In the genomic region with DNA sequence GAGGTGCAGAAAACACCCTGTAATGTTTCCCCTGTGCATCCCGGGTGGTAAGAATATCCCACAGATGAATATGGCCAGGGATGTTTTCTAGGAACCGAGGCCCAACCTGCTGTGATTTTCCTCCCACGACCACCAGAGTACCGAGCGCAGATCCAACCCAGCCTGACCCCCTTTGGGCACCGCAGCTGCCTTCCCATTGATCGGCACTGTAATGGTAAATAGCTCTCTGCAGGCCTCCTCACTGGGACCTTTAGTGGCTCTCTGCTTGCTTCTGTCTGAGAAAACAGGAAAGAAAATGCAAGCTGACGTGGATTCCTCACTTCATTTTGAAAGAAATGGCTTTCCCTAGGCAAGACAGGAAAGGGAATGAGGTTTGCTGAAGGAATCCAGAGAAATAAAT, we compare ENCODE assay signal across 23 cellular contexts. TPM values are rescaled to one million over a fixed set of nuclear protein-coding genes. Genes with fewer than 3 reads are reported as not detected.
"Had no signal": no experiment of that assay in that cellular context is flagged by ENCODE, and none has a peak within 500 bp of the region (broad histone marks: within the 10 kb centered on the region; RNA-seq: fewer than 3 reads in every experiment).

No MANE protein-coding gene starts in this region.

- H3K27ac Mint-ChIP-seq: activated CD4-positive, alpha-beta T cell treated with anti-CD3 and anti-CD28 coated beads, Interleukin-2, amount 10 ng/mL, durations not matched to agents 24 days and 14 days; activated CD8-positive, alpha-beta T cell treated with anti-CD3 and anti-CD28 coated beads, Interleukin-2, amount 10 ng/mL, durations not matched to agents 7 days and 5 days; activated T-cell treated with anti-CD3 and anti-CD28 coated beads, Interleukin-2, amount 50 U/mL, for 72 hours; dendritic cell treated with granulocyte-macrophage colony-stimulating factor and Interleukin-4, amounts not matched to agents 40 ng/mL and 50 ng/mL, for 4 days; T-helper 2 cell treated with Interferon-gamma antibody and Interleukin-4, amounts not matched to agents 5 μg/mL and 100 μg/mL, for 36 hours had no signal

- H3K9me3 Mint-ChIP-seq: activated CD4-positive, alpha-beta T cell treated with anti-CD3 and anti-CD28 coated beads, Interleukin-2, amount 10 ng/mL, durations not matched to agents 24 days and 14 days; activated T-cell treated with anti-CD3 and anti-CD28 coated beads, Interleukin-2, amount 50 U/mL, for 72 hours; dendritic cell treated with granulocyte-macrophage colony-stimulating factor and Interleukin-4, amounts not matched to agents 40 ng/mL and 50 ng/mL, for 4 days; naive B cell; T-helper 2 cell treated with Interferon-gamma antibody and Interleukin-4, amounts not matched to agents 5 μg/mL and 100 μg/mL, for 36 hours had no signal

- ATAC-seq: activated CD8-positive, alpha-beta T cell treated with anti-CD3 and anti-CD28 coated beads, Interleukin-2, amount 10 ng/mL, durations not matched to agents 7 days and 5 days; activated T-cell treated with anti-CD3 and anti-CD28 coated beads, Interleukin-2, amount 50 U/mL, for 72 hours; foreskin keratinocyte; left lung had no signal

- H3K36me3 Mint-ChIP-seq: naive B cell had no signal

- H3K4me3 Mint-ChIP-seq: activated CD4-positive, alpha-beta T cell treated with anti-CD3 and anti-CD28 coated beads, Interleukin-2, amount 10 ng/mL, durations not matched to agents 24 days and 14 days; activated CD8-positive, alpha-beta T cell treated with anti-CD3 and anti-CD28 coated beads, Interleukin-2, amount 10 ng/mL, durations not matched to agents 7 days and 5 days; activated T-cell treated with anti-CD3 and anti-CD28 coated beads, Interleukin-2, amount 50 U/mL, for 72 hours; dendritic cell treated with granulocyte-macrophage colony-stimulating factor and Interleukin-4, amounts not matched to agents 40 ng/mL and 50 ng/mL, for 4 days; T-helper 2 cell treated with Interferon-gamma antibody and Interleukin-4, amounts not matched to agents 5 μg/mL and 100 μg/mL, for 36 hours had no signal

- DNase-seq: activated CD4-positive, alpha-beta T cell treated with anti-CD3 and anti-CD28 coated beads, Interleukin-2, amount 10 ng/mL, durations not matched to agents 24 days and 14 days; activated CD4-positive, CD25-positive, alpha-beta regulatory T cell; activated CD8-positive, alpha-beta memory T cell treated with anti-CD3 and anti-CD28 coated beads, Interleukin-2, amount 50 U/mL, for 4 hours; activated CD8-positive, alpha-beta T cell treated with anti-CD3 and anti-CD28 coated beads, Interleukin-2, amount 10 ng/mL, durations not matched to agents 7 days and 5 days; activated naive CD4-positive, alpha-beta T cell; activated T-cell treated with anti-CD3 and anti-CD28 coated beads, Interleukin-2, amount 50 U/mL, for 72 hours; anterior cingulate cortex; effector memory CD4-positive, alpha-beta T cell; foreskin keratinocyte; head of caudate nucleus; left lung; mammary epithelial cell; naive B cell; retina; stimulated activated CD4-positive, alpha-beta T cell treated with anti-CD3 and anti-CD28 coated beads, Interleukin-2, amount 100 ng/mL, for 48 hours; stimulated activated naive CD4-positive, alpha-beta T cell; substantia nigra; SW 1271; trophoblast cell had no signal

- FAIRE-seq: keratinocyte had no signal

RNA-seq across cellular contexts. Expression of a gene that starts 32.0 kb away (rescaled TPM):
- total RNA-seq: activated CD4-positive, alpha-beta T cell treated with anti-CD3 and anti-CD28 coated beads, Interleukin-2, amount 10 ng/mL, durations not matched to agents 24 days and 14 days; activated CD8-positive, alpha-beta T cell treated with anti-CD3 and anti-CD28 coated beads, Interleukin-2, amount 10 ng/mL, durations not matched to agents 7 days and 5 days; activated T-cell treated with anti-CD3 and anti-CD28 coated beads, Interleukin-2, amount 50 U/mL, for 72 hours; mononuclear cell had no signal
